8 cellular contexts compared by ENCODE assay signal in genomic region chr10:114937962-114938817, GRCh38. TPM values are rescaled to one million over a fixed set of nuclear protein-coding genes. Genes with fewer than 3 reads are reported as not detected.
DNase-seq lines count a peak whose midpoint lies in the region; ATAC-seq and TF ChIP-seq lines count a peak whose summit lies in the region.

TRUB1 (plus strand) TSS chr10:114938195; CDS start chr10:114938254, 59 bp downstream.

- peaks cover 9% of the 10 kb centered on the region for H3K36me3 ChIP-seq in adipocyte (ENCODE audit: control insufficient read depth, insufficient read depth, low read length, severe bottlenecking)
- peaks cover 0 to 21% (median 8%) of the 10 kb centered on the region in 9 donors for H3K36me3 ChIP-seq in heart left ventricle

- peaks cover 17% of the 10 kb centered on the region for H3K4me1 Mint-ChIP-seq in type B pancreatic cell (ENCODE audit: unreplicated experiment)

- H3K4me1 ChIP-seq in adipocyte (ENCODE audit: control insufficient read depth, insufficient read depth, low read length) (peaks cover 21% of the 10 kb centered on the region), heart left ventricle (peaks cover 0 to 33% (median 13%) of the 10 kb centered on the region in 12 donors)

- H3K27me3 ChIP-seq in adipocyte (replicated peaks; ENCODE audit: control insufficient read depth, insufficient read depth, low read length) (no peaks in the 10 kb centered on the region), heart left ventricle (no peaks in the 10 kb centered on the region)

- H3K27ac Mint-ChIP-seq in type B pancreatic cell, result peak within 1 kb of the TSS; percentile 97

- peak in 1 of 2 donors; percentile 53 for TF ChIP-seq POLR2A in heart left ventricle (IDR thresholded peaks at IDR 0.05)

- peak; percentile 93 for DNase-seq in NCI-H1436 (lab: John Stamatoyannopoulos, UW)
- DNase-seq in T follicular helper cell (ENCODE audit: low read depth), result peak; percentile 89
- DNase-seq in adipocyte (ENCODE audit: low read depth), result peak; percentile 97
- DNase-seq in heart left ventricle, result peak; percentile 93 to 96 (median 94)
- DNase-seq in pons (ENCODE audit: low spot score), result peak; percentile 98
- peak; percentile 88 for DNase-seq in type B pancreatic cell (ENCODE audit: extremely low spot score, unreplicated experiment)

- no peaks in the 10 kb centered on the region for H3K9me3 ChIP-seq in adipocyte (ENCODE audit: control insufficient read depth, low read length)
- H3K9me3 ChIP-seq in heart left ventricle, result no peaks in the 10 kb centered on the region

- H3K36me3 Mint-ChIP-seq in type B pancreatic cell, result peaks cover 12% of the 10 kb centered on the region

- peak within 1 kb of the TSS; percentile 97 for H3K9ac ChIP-seq in adipocyte (ENCODE audit: low read length)

- TF ChIP-seq CTCF in GM12875 (IDR thresholded peaks at IDR 0.05; ENCODE audit: borderline replicate concordance, insufficient read depth, low read depth, low read length) (no peak), heart left ventricle (IDR thresholded peaks at IDR 0.05) (no peak), type B pancreatic cell (conservative IDR thresholded peaks at IDR 0.05) (no peak)

- intact Hi-C loops in heart left ventricle (cut with DNase I), result no loop called here

- H3K27ac ChIP-seq in heart left ventricle, result peak within 1 kb of the TSS; percentile 59 to 97 (median 88)

- H3K4me3 Mint-ChIP-seq in type B pancreatic cell, result peak within 1 kb of the TSS; percentile 98

- no peaks in the 10 kb centered on the region for H3K27me3 Mint-ChIP-seq in type B pancreatic cell

- H3K4me3 ChIP-seq in GM12875 (ENCODE audit: low read depth, low read length), result peak within 1 kb of the TSS; percentile 100
- H3K4me3 ChIP-seq in adipocyte (ENCODE audit: low read length), result peak within 1 kb of the TSS; percentile 95
- H3K4me3 ChIP-seq in heart left ventricle, result peak within 1 kb of the TSS; percentile 52 to 99 (median 84)

- ATAC-seq in HG02798 (IDR thresholded peaks at IDR 0.05; ENCODE audit: poor library complexity, unreplicated experiment) (peak; percentile 100), heart left ventricle (peak; percentile 94 to 99 (median 99))

- H3K9me3 Mint-ChIP-seq in type B pancreatic cell, result no peaks in the 10 kb centered on the region

- WGBS in heart left ventricle, 4 donors, result 0 to 1% (median 0%) methylated on average over 24 to 45 of the region's 45 CpGs

RNA-seq across cellular contexts. Expression of gene TRUB1, which starts in this region (rescaled TPM):
- total RNA-seq in heart left ventricle, result 10 to 100 TPM; 10.0 to 31.7 (median 19.0) TPM
- 1 to 10 TPM; 4.9 to 7.4 TPM for polyA plus RNA-seq in heart left ventricle
- total RNA-seq in type B pancreatic cell (ENCODE audit: low replicate concordance), result 19.3 and 22.0 TPM in 2 replicates

Comparison
In these comparisons a context has a peak if more than half of its experiments do, and no peak if none do; other contexts are left out.
1. Peak in every context shown above with its lines: DNase-seq, ATAC-seq, H3K4me3 ChIP-seq and H3K27ac ChIP-seq.